4 cellular contexts compared by ENCODE assay signal in the genomic region with DNA sequence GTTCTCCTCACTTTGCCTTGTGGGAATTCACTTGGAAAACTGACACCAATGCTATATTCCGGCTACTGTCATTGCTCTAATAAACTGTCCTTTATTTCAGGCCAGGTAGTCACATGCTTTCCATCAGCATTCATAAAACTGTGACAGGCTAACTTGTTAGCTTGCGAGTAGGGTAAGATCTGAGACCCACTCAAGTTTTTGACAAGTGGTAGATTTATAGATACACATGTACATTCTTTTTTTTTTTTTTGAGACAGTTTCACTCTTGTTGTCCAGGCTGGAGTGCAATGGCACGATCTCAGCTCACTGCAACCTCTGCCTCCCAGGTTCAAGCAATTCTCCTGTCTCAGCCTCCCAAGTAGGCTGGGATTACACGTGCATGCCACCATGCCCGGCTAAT. TPM values are rescaled to one million over a fixed set of nuclear protein-coding genes. Genes with fewer than 3 reads are reported as not detected.
A peak's percentile ranks its signal among the peaks of the same experiment; 100 is the strongest.
DNase-seq lines count a peak whose midpoint lies in the region; ATAC-seq, FAIRE-seq and TF ChIP-seq lines count a peak whose summit lies in the region.
"Not testable (repeated sequence)": the region's sequence is repeated elsewhere in the genome, so short reads cannot be mapped to it uniquely, and the experiment has no call there.

No MANE protein-coding gene starts in this region.

- peaks cover 32% of the 10 kb centered on the region for H4K20me1 ChIP-seq in GM23338 (replicated peaks; ENCODE audit: insufficient read depth)
- not testable (repeated sequence) for H4K20me1 ChIP-seq in endothelial cell of umbilical vein (replicated peaks; ENCODE audit: control insufficient read depth, extremely low read depth, insufficient read depth, low read length)

- H3K27ac ChIP-seq in GM23338 (ENCODE audit: low read depth); endothelial cell of umbilical vein (ENCODE audit: insufficient read depth, low read depth, low read length): not testable (repeated sequence)
- peak overlapping the region; percentile 95 for H3K27ac ChIP-seq in psoas muscle

- not testable (repeated sequence) for H3K27me3 ChIP-seq in GM23338 (ENCODE audit: insufficient read depth); endothelial cell of umbilical vein (ENCODE audit: control insufficient read depth in 2 of 2, insufficient read depth in 2 of 2, low read length in 2 of 2); psoas muscle (ENCODE audit: insufficient read depth in 3 of 3, low read length in 2 of 3)

- H3K27me3 Mint-ChIP-seq in GM23338 (ENCODE audit: insufficient read depth, low read depth, poor library complexity); activated B cell treated with CpG ODN at 0.5 μM for 24 hours: not testable (repeated sequence)

- dilution Hi-C loops in endothelial cell of umbilical vein (cut with MboI; ENCODE audit: extremely low pct_ligation_motif_present, low sequenced_read_pairs) = not testable (repeated sequence)

- 53 to 58% (median 56%) methylated on average over 5 of the region's 5 CpGs for WGBS in psoas muscle, 3 donors

- not testable (repeated sequence) for BruUV-seq in endothelial cell of umbilical vein (replicated peaks; lab: Mats Ljungman, UMichigan)

- peak overlapping the region; percentile 94 for H3K4me3 Mint-ChIP-seq in GM23338
- H3K4me3 Mint-ChIP-seq in activated B cell treated with CpG ODN at 0.5 μM for 24 hours = peak overlapping the region; percentile 96

- not testable (repeated sequence) for TF ChIP-seq CTCF in GM23338 (conservative IDR thresholded peaks at IDR 0.05; ENCODE audit: low read depth in 2 of 2); activated B cell treated with CpG ODN at 0.5 μM for 24 hours (IDR thresholded peaks at IDR 0.05); endothelial cell of umbilical vein (IDR thresholded peaks at IDR 0.05; ENCODE audit: extremely low read depth in 1 of 2, insufficient read depth in 1 of 2, low read depth in 1 of 2, low read length in 2 of 2); psoas muscle (IDR thresholded peaks at IDR 0.05)

- POLR2A ChIA-PET in activated B cell treated with CpG ODN at 0.5 μM for 24 hours (lab: Charles Lee) = interaction anchor here (0.6 to 2.0 kb wide), 3 partner anchors 29 to 199 kb away, joined by 3 to 6 read pairs (median 5); a partner anchor contains a TSS
- POLR2A ChIA-PET in endothelial cell of umbilical vein (lab: Charles Lee) = interaction anchor here (0.7 kb wide), 1 partner anchor 100 kb away, joined by 3 read pairs; no protein-coding TSS in a partner anchor

- H3F3A ChIP-seq in GM23338 (replicated peaks; ENCODE audit: low read depth) = not testable (repeated sequence)

- FAIRE-seq in endothelial cell of umbilical vein (lab: Jason Lieb, UNC) = not testable (repeated sequence)

- H3K9me1 ChIP-seq in endothelial cell of umbilical vein (replicated peaks; ENCODE audit: control insufficient read depth, extremely low read depth, insufficient read depth, low read length) = not testable (repeated sequence)

- peaks cover 29% of the 10 kb centered on the region for H3K36me3 Mint-ChIP-seq in GM23338 (ENCODE audit: low read depth)
- peaks cover 30% of the 10 kb centered on the region for H3K36me3 Mint-ChIP-seq in activated B cell treated with CpG ODN at 0.5 μM for 24 hours (ENCODE audit: low read depth)

- peaks cover 10% of the 10 kb centered on the region for H3K4me1 ChIP-seq in GM23338 (ENCODE audit: insufficient read depth)
- H3K4me1 ChIP-seq in endothelial cell of umbilical vein (ENCODE audit: control insufficient read depth, extremely low read depth, insufficient read depth, low read length) = not testable (repeated sequence)
- H3K4me1 ChIP-seq in psoas muscle = peaks cover 32% of the 10 kb centered on the region

- H3K4me1 Mint-ChIP-seq in GM23338 = not testable (repeated sequence)
- H3K4me1 Mint-ChIP-seq in activated B cell treated with CpG ODN at 0.5 μM for 24 hours = peaks cover 30% of the 10 kb centered on the region

- H3K9ac ChIP-seq in endothelial cell of umbilical vein (replicated peaks; ENCODE audit: extremely low read depth, insufficient read depth, low read length) = peak overlapping the region; percentile 99

- not testable (repeated sequence) for H3K9me2 ChIP-seq in GM23338 (ENCODE audit: insufficient read depth)

- DNase-seq in GM23338 (ENCODE audit: low spot score); activated B cell treated with CpG ODN at 0.5 μM for 24 hours; endothelial cell of umbilical vein (ENCODE audit: low read depth, low spot score); psoas muscle: not testable (repeated sequence)

- CTCF ChIA-PET in activated B cell treated with CpG ODN at 0.5 μM for 24 hours (lab: Charles Lee) = not testable (repeated sequence)
- CTCF ChIA-PET in endothelial cell of umbilical vein (lab: Charles Lee) = interaction anchor here (8.8 kb wide), 1 partner anchor 18 kb away, joined by 74 read pairs; no protein-coding TSS in a partner anchor

- H3K79me2 ChIP-seq in GM23338 (replicated peaks; ENCODE audit: insufficient read depth) (peaks cover 59% of the 10 kb centered on the region), endothelial cell of umbilical vein (ENCODE audit: control insufficient read depth, insufficient read depth, low read length) (peaks cover 49% of the 10 kb centered on the region)

- H3K4me3 ChIP-seq in GM23338 (peak overlapping the region; percentile 82; the same call in 1 of the 2 replicates), psoas muscle (peak overlapping the region; percentile 93)
- not testable (repeated sequence) for H3K4me3 ChIP-seq in endothelial cell of umbilical vein (replicated peaks in 1 of 3; ENCODE audit: insufficient read depth in 1 of 3, low read depth in 1 of 3, low read length in 3 of 3)

- not testable (repeated sequence) for H3K9me3 Mint-ChIP-seq in GM23338, activated B cell treated with CpG ODN at 0.5 μM for 24 hours

- not testable (repeated sequence) for H2AFZ ChIP-seq in GM23338; endothelial cell of umbilical vein (ENCODE audit: low read depth, low read length)

- H3K27ac Mint-ChIP-seq in GM23338 = 0 out of 2 replicates have a peak overlapping the region, but pooled peaks have one; percentile 18
- H3K27ac Mint-ChIP-seq in activated B cell treated with CpG ODN at 0.5 μM for 24 hours = not testable (repeated sequence)

- not testable (repeated sequence) for ATAC-seq in GM23338; activated B cell treated with CpG ODN at 0.5 μM for 24 hours (ENCODE audit: low read depth); psoas muscle

- H3K36me3 ChIP-seq in GM23338 (ENCODE audit: insufficient read depth) (peaks cover 39% of the 10 kb centered on the region), endothelial cell of umbilical vein (ENCODE audit: control insufficient read depth in 2 of 2, extremely low read depth in 1 of 2, insufficient read depth in 2 of 2, low read length in 2 of 2) (peaks cover 9 to 13% of the 10 kb centered on the region in 2 experiments), psoas muscle (ENCODE audit: insufficient read depth in 1 of 2, low read depth in 1 of 2) (peaks cover 12 to 45% of the 10 kb centered on the region in 2 donors)

- intact Hi-C loops in activated B cell treated with CpG ODN at 0.5 μM for 24 hours (cut with micrococcal nuclease) = loop anchor here (2.0 to 5.0 kb wide), 6 partner anchors 41 to 825 kb away; a partner anchor contains a TSS
- intact Hi-C loops in endothelial cell of umbilical vein (cut with micrococcal nuclease) = loop anchor here (2.0 to 5.0 kb wide), 3 partner anchors 33 to 195 kb away; a partner anchor contains a TSS
- intact Hi-C loops in psoas muscle (cut with DNase I) = not testable (repeated sequence)

- TF ChIP-seq POLR2A in endothelial cell of umbilical vein (IDR thresholded peaks at IDR 0.05; ENCODE audit: low read depth, low read length) = not testable (repeated sequence)

- not testable (repeated sequence) for H3K9me3 ChIP-seq in endothelial cell of umbilical vein (replicated peaks; ENCODE audit: control insufficient read depth, insufficient read depth, low read length); psoas muscle

- H3K4me2 ChIP-seq in GM23338 (peak overlapping the region; percentile 86; the same call in 1 of the 2 replicates), endothelial cell of umbilical vein (ENCODE audit: insufficient read depth, low read length) (peak overlapping the region; percentile 44)

RNA-seq across cellular contexts. Expression of a gene that starts 1.7 kb away (rescaled TPM):
- total RNA-seq in GM23338 (2014; rRNA removed; shearing (Covaris generic)) = 103 and 111 TPM in 2 replicates
- polyA plus RNA-seq in GM23338 (2016; fragmentation: Nextera tagmentation; extraction: Ambion mirVana) = 60.8 and 63.3 TPM in 2 replicates
- total RNA-seq in activated B cell treated with CpG ODN at 0.5 μM for 24 hours = 57.8 and 64.1 TPM in 2 replicates
- 58.3 and 64.5 TPM in 2 replicates for total RNA-seq in endothelial cell of umbilical vein
- polyA plus RNA-seq in endothelial cell of umbilical vein = 57.8 TPM in 2 replicates
- polyA plus RNA-seq in endothelial cell of umbilical vein (2011; cell fraction: cytosol; rRNA removed) = 49.9 and 50.6 TPM in 2 replicates
- 72.2 and 74.4 TPM in 2 replicates for polyA plus RNA-seq in endothelial cell of umbilical vein (2011; cell fraction: nucleus; rRNA removed)
- polyA plus RNA-seq in endothelial cell of umbilical vein (2012) = 58.6 and 68.8 TPM in 2 replicates
- 81.3 and 84.2 TPM in 2 replicates for polyA minus RNA-seq in endothelial cell of umbilical vein
- polyA minus RNA-seq in endothelial cell of umbilical vein (2011; cell fraction: cytosol; rRNA and poly(A)+ RNA removed) = 42.1 TPM
- polyA minus RNA-seq in endothelial cell of umbilical vein (2011; cell fraction: nucleus; rRNA and poly(A)+ RNA removed) = 37.6 and 48.6 TPM in 2 replicates
- total RNA-seq in psoas muscle = 10 to 100 TPM; 39.0 to 61.8 (median 45.6) TPM
- 100 to 1,000 TPM in 1 of 3 donors, 10 to 100 TPM in 2; 53.7 to 104 (median 58.3) TPM for polyA plus RNA-seq in psoas muscle

RNA-seq across cellular contexts. Expression of a gene that starts 5.9 kb away (rescaled TPM):
- total RNA-seq in GM23338 (2014; rRNA removed; shearing (Covaris generic)) = 26.8 and 32.4 TPM in 2 replicates
- polyA plus RNA-seq in GM23338 (2016; fragmentation: Nextera tagmentation; extraction: Ambion mirVana) = 76.4 and 81.2 TPM in 2 replicates
- 49.7 and 61.5 TPM in 2 replicates for total RNA-seq in activated B cell treated with CpG ODN at 0.5 μM for 24 hours
- total RNA-seq in endothelial cell of umbilical vein = 23.0 and 27.4 TPM in 2 replicates
- 17.4 and 20.9 TPM in 2 replicates for polyA plus RNA-seq in endothelial cell of umbilical vein
- 13.1 TPM in 2 replicates for polyA plus RNA-seq in endothelial cell of umbilical vein (2011; cell fraction: cytosol; rRNA removed)
- 20.0 and 25.4 TPM in 2 replicates for polyA plus RNA-seq in endothelial cell of umbilical vein (2011; cell fraction: nucleus; rRNA removed)
- polyA plus RNA-seq in endothelial cell of umbilical vein (2012) = 13.4 and 16.3 TPM in 2 replicates
- 31.9 and 46.7 TPM in 2 replicates for polyA minus RNA-seq in endothelial cell of umbilical vein
- 27.0 TPM for polyA minus RNA-seq in endothelial cell of umbilical vein (2011; cell fraction: cytosol; rRNA and poly(A)+ RNA removed)
- polyA minus RNA-seq in endothelial cell of umbilical vein (2011; cell fraction: nucleus; rRNA and poly(A)+ RNA removed) = 15.5 and 20.8 TPM in 2 replicates
- 10 to 100 TPM; 43.4 to 61.9 (median 47.5) TPM for total RNA-seq in psoas muscle
- polyA plus RNA-seq in psoas muscle = 10 to 100 TPM; 26.9 to 76.0 (median 43.8) TPM

RNA-seq across cellular contexts. Expression of a gene that starts 15.2 kb away (rescaled TPM):
- 10.1 and 16.4 TPM in 2 replicates for total RNA-seq in GM23338 (2014; rRNA removed; shearing (Covaris generic))
- 21.4 and 27.9 TPM in 2 replicates for polyA plus RNA-seq in GM23338 (2016; fragmentation: Nextera tagmentation; extraction: Ambion mirVana)
- total RNA-seq in activated B cell treated with CpG ODN at 0.5 μM for 24 hours = 13.2 and 15.0 TPM in 2 replicates
- 14.6 and 17.7 TPM in 2 replicates for total RNA-seq in endothelial cell of umbilical vein
- 35.7 and 44.9 TPM in 2 replicates for polyA plus RNA-seq in endothelial cell of umbilical vein
- polyA plus RNA-seq in endothelial cell of umbilical vein (2011; cell fraction: cytosol; rRNA removed) = 16.7 and 22.6 TPM in 2 replicates
- polyA plus RNA-seq in endothelial cell of umbilical vein (2011; cell fraction: nucleus; rRNA removed) = 33.1 and 43.4 TPM in 2 replicates
- polyA plus RNA-seq in endothelial cell of umbilical vein (2012) = 18.0 and 18.7 TPM in 2 replicates
- polyA minus RNA-seq in endothelial cell of umbilical vein = 19.8 and 22.4 TPM in 2 replicates
- 2.2 TPM for polyA minus RNA-seq in endothelial cell of umbilical vein (2011; cell fraction: cytosol; rRNA and poly(A)+ RNA removed)
- 7.1 and 9.5 TPM in 2 replicates for polyA minus RNA-seq in endothelial cell of umbilical vein (2011; cell fraction: nucleus; rRNA and poly(A)+ RNA removed)
- 10 to 100 TPM; 20.1 to 54.3 (median 30.9) TPM for total RNA-seq in psoas muscle
- polyA plus RNA-seq in psoas muscle = 10 to 100 TPM; 17.4 to 82.6 (median 40.3) TPM

RNA-seq across cellular contexts. Expression of a gene that starts 22.2 kb away (rescaled TPM):
- total RNA-seq in GM23338 (2014; rRNA removed; shearing (Covaris generic)) = 114 and 145 TPM in 2 replicates
- polyA plus RNA-seq in GM23338 (2016; fragmentation: Nextera tagmentation; extraction: Ambion mirVana) (260 and 276 TPM in 2 replicates), endothelial cell of umbilical vein (629 and 643 TPM in 2 replicates), psoas muscle (100 to 1,000 TPM; 156 to 212 (median 184) TPM)
- total RNA-seq in activated B cell treated with CpG ODN at 0.5 μM for 24 hours (104 and 108 TPM in 2 replicates), endothelial cell of umbilical vein (133 and 142 TPM in 2 replicates), psoas muscle (100 to 1,000 TPM in 1 of 4 donors, 10 to 100 TPM in 3; 84.7 to 107 (median 90.0) TPM)
- 503 and 603 TPM in 2 replicates for polyA plus RNA-seq in endothelial cell of umbilical vein (2011; cell fraction: cytosol; rRNA removed)
- 227 and 271 TPM in 2 replicates for polyA plus RNA-seq in endothelial cell of umbilical vein (2011; cell fraction: nucleus; rRNA removed)
- polyA plus RNA-seq in endothelial cell of umbilical vein (2012) = 260 and 265 TPM in 2 replicates
- polyA minus RNA-seq in endothelial cell of umbilical vein = 205 and 256 TPM in 2 replicates
- 27.7 TPM for polyA minus RNA-seq in endothelial cell of umbilical vein (2011; cell fraction: cytosol; rRNA and poly(A)+ RNA removed)
- polyA minus RNA-seq in endothelial cell of umbilical vein (2011; cell fraction: nucleus; rRNA and poly(A)+ RNA removed) = 51.5 and 60.1 TPM in 2 replicates

RNA-seq across cellular contexts. Expression of a gene that starts 33.5 kb away (rescaled TPM):
- total RNA-seq in GM23338 (2014; rRNA removed; shearing (Covaris generic)) = 0.87 and 2.6 TPM in 2 replicates
- 5.5 and 7.8 TPM in 2 replicates for polyA plus RNA-seq in GM23338 (2016; fragmentation: Nextera tagmentation; extraction: Ambion mirVana)
- 8.8 and 11.4 TPM in 2 replicates for total RNA-seq in activated B cell treated with CpG ODN at 0.5 μM for 24 hours
- 164 and 186 TPM in 2 replicates for total RNA-seq in endothelial cell of umbilical vein
- 624 and 648 TPM in 2 replicates for polyA plus RNA-seq in endothelial cell of umbilical vein
- polyA plus RNA-seq in endothelial cell of umbilical vein (2011; cell fraction: cytosol; rRNA removed) = 398 and 453 TPM in 2 replicates
- polyA plus RNA-seq in endothelial cell of umbilical vein (2011; cell fraction: nucleus; rRNA removed) = 96.0 and 112 TPM in 2 replicates
- 305 and 367 TPM in 2 replicates for polyA plus RNA-seq in endothelial cell of umbilical vein (2012)
- polyA minus RNA-seq in endothelial cell of umbilical vein = 96.5 and 104 TPM in 2 replicates
- polyA minus RNA-seq in endothelial cell of umbilical vein (2011; cell fraction: cytosol; rRNA and poly(A)+ RNA removed) = not detected
- 9.9 and 13.3 TPM in 2 replicates for polyA minus RNA-seq in endothelial cell of umbilical vein (2011; cell fraction: nucleus; rRNA and poly(A)+ RNA removed)
- 10 to 100 TPM; 58.1 to 95.0 (median 83.2) TPM for total RNA-seq in psoas muscle
- 100 to 1,000 TPM; 106 to 149 (median 128) TPM for polyA plus RNA-seq in psoas muscle
